ENCODE assay signal across 19 cellular contexts in genomic region chr6:169421890-169422289, GRCh38.
DNase-seq lines count a peak whose midpoint lies in the region; ATAC-seq and TF ChIP-seq lines count a peak whose summit lies in the region.
"Had no signal": no experiment of that assay in that cellular context is flagged by ENCODE, and none has a peak within 500 bp of the region (broad histone marks: within the 10 kb centered on the region; RNA-seq: fewer than 3 reads in every experiment).

No MANE protein-coding gene starts in this region.

- H3K14ac ChIP-seq in neuronal stem cell (ENCODE audit: low read length), result peak overlapping the region; percentile 87

- H3K27me3 Mint-ChIP-seq in nephron (ENCODE audit: low read depth) (peaks cover 14% of the 10 kb centered on the region), neural crest cell (ENCODE audit: low read depth) (no peaks in the 10 kb centered on the region)
- H3K27me3 Mint-ChIP-seq in naive thymus-derived CD4-positive, alpha-beta T cell, result peaks cover 2 to 17% (median 11%) of the 10 kb centered on the region in 5 donors

- no peak overlapping the region for H3K4me3 Mint-ChIP-seq in nephron
- no peak overlapping the region for H3K4me3 Mint-ChIP-seq in neural crest cell
- no peak overlapping the region for H3K4me3 Mint-ChIP-seq in naive thymus-derived CD4-positive, alpha-beta T cell
- H3K4me3 Mint-ChIP-seq: CD14-positive monocyte; CD4-positive, alpha-beta T cell; CD8-positive, alpha-beta T cell had no signal

- H3K4me2 ChIP-seq in neuronal stem cell (ENCODE audit: insufficient read depth, low read length, poor library complexity, severe bottlenecking), result no peak overlapping the region
- H3K4me2 ChIP-seq: BLaER1 had no signal

- no peak overlapping the region for H2BK5ac ChIP-seq in neuronal stem cell (ENCODE audit: low read length)

- H3K27ac Mint-ChIP-seq in nephron, result peak overlapping the region in 2 of 3 experiments; percentile 49 to 57
- peak overlapping the region; percentile 58 for H3K27ac Mint-ChIP-seq in neural crest cell (ENCODE audit: unreplicated experiment)
- no peak overlapping the region for H3K27ac Mint-ChIP-seq in naive thymus-derived CD4-positive, alpha-beta T cell
- H3K27ac Mint-ChIP-seq: CD4-positive, alpha-beta T cell; CD8-positive, alpha-beta T cell had no signal

- ATAC-seq in HG02610 (IDR thresholded peaks at IDR 0.05; ENCODE audit: unreplicated experiment), result no peak
- ATAC-seq in naive thymus-derived CD4-positive, alpha-beta T cell, result no peak
- ATAC-seq: CD8-positive, alpha-beta T cell had no signal

- H3K36me3 Mint-ChIP-seq in nephron (ENCODE audit: low read depth) (peaks cover 8% of the 10 kb centered on the region), neural crest cell (ENCODE audit: low read depth) (peaks cover 12% of the 10 kb centered on the region)
- no peaks in the 10 kb centered on the region for H3K36me3 Mint-ChIP-seq in naive thymus-derived CD4-positive, alpha-beta T cell
- H3K36me3 Mint-ChIP-seq: CD14-positive monocyte; CD8-positive, alpha-beta T cell had no signal

- POLR2A ChIA-PET in naive thymus-derived CD4-positive, alpha-beta T cell (lab: Charles Lee), result no interaction called here

- H3K9me3 Mint-ChIP-seq in nephron (peaks cover 18% of the 10 kb centered on the region), neural crest cell (peaks cover 9% of the 10 kb centered on the region)
- H3K9me3 Mint-ChIP-seq in naive thymus-derived CD4-positive, alpha-beta T cell, result peaks cover 0 to 5% (median 0%) of the 10 kb centered on the region in 11 donors
- H3K9me3 Mint-ChIP-seq: CD4-positive, alpha-beta T cell; CD8-positive, alpha-beta T cell had no signal

- intact Hi-C loops in naive thymus-derived CD4-positive, alpha-beta T cell (cut with micrococcal nuclease), result no loop called here

- TF ChIP-seq CTCF in nephron (IDR thresholded peaks at IDR 0.05; ENCODE audit: unreplicated experiment in 3 of 3) (no peak), neural crest cell (conservative IDR thresholded peaks at IDR 0.05) (no peak)

- H2AFZ ChIP-seq in neuronal stem cell (ENCODE audit: low read length), result no peak overlapping the region

- no peak overlapping the region for H2BK12ac ChIP-seq in neuronal stem cell (ENCODE audit: low read length)

- no CpG with 5 or more reads among the region's 7 CpGs for WGBS in neuronal stem cell (ENCODE audit: extremely low coverage in 2 of 2, insufficient read length in 2 of 2, insufficient replicate concordance in 1 of 2), 2 donors

- no peak overlapping the region for H2BK15ac ChIP-seq in neuronal stem cell (ENCODE audit: low read length)

- H3K4ac ChIP-seq in neuronal stem cell (ENCODE audit: low read length), result no peak overlapping the region

- H3K9me3 ChIP-seq in neuronal stem cell (replicated peaks in 1 of 2; ENCODE audit: control insufficient read depth in 2 of 2, insufficient read depth in 1 of 2, low read depth in 1 of 2, low read length in 2 of 2), result peaks cover 5 to 13% of the 10 kb centered on the region in 2 donors
- H3K9me3 ChIP-seq in naive thymus-derived CD4-positive, alpha-beta T cell (ENCODE audit: control insufficient read depth in 2 of 3, low read length in 3 of 3), result no peaks in the 10 kb centered on the region
- H3K9me3 ChIP-seq: BE2C, Caco-2 had no signal

- DNase-seq in neural crest cell (ENCODE audit: low read depth, low spot score) (no peak), neuronal stem cell (ENCODE audit: low spot score) (no peak), mucosa of gallbladder (ENCODE audit: low spot score) (no peak), CD1c-positive myeloid dendritic cell (ENCODE audit: extremely low spot score) (no peak)
- no peak for DNase-seq in naive thymus-derived CD4-positive, alpha-beta T cell
- DNase-seq: 8988T; ACHN; BE2C; C1 segment of cervical spinal cord; Caco-2; Calu3; CD4-positive, alpha-beta T cell; CD8-positive, alpha-beta T cell; DMS79 treated with DMSO at 0.1 percent for 48 hours; GF-D8 had no signal

- no peak overlapping the region for H3K4me3 ChIP-seq in neuronal stem cell (ENCODE audit: low read length in 2 of 2)
- no peak overlapping the region for H3K4me3 ChIP-seq in naive thymus-derived CD4-positive, alpha-beta T cell (ENCODE audit: low read length)
- H3K4me3 ChIP-seq: BLaER1 had no signal

- H3K4me1 ChIP-seq in neuronal stem cell (ENCODE audit: control insufficient read depth in 2 of 2, insufficient read depth in 1 of 2, low read depth in 1 of 2, low read length in 2 of 2), result peaks cover 4 to 8% of the 10 kb centered on the region in 2 donors
- no peaks in the 10 kb centered on the region for H3K4me1 ChIP-seq in naive thymus-derived CD4-positive, alpha-beta T cell (ENCODE audit: control insufficient read depth in 2 of 2, insufficient read depth in 2 of 2, low read length in 2 of 2)
- H3K4me1 ChIP-seq: BE2C, BLaER1, Caco-2 had no signal

- CTCF ChIA-PET in naive thymus-derived CD4-positive, alpha-beta T cell (lab: Charles Lee), result no interaction called here

- H3K18ac ChIP-seq in neuronal stem cell (ENCODE audit: low read length), result peak overlapping the region; percentile 35

- H3K27ac ChIP-seq in neuronal stem cell (replicated peaks; ENCODE audit: low read length), result no peak overlapping the region
- H3K27ac ChIP-seq in naive thymus-derived CD4-positive, alpha-beta T cell (ENCODE audit: low read depth, low read length), result no peak overlapping the region
- H3K27ac ChIP-seq: BLaER1 had no signal

- H3K9ac ChIP-seq in neuronal stem cell (ENCODE audit: low read depth, low read length, poor library complexity), result no peak overlapping the region
- H3K9ac ChIP-seq: BLaER1 had no signal

- no peaks in the 10 kb centered on the region for H3K79me1 ChIP-seq in neuronal stem cell (ENCODE audit: low read depth, low read length)

- peak overlapping the region; percentile 86 for H2AK5ac ChIP-seq in neuronal stem cell (ENCODE audit: low read depth, low read length)

- H4K8ac ChIP-seq in neuronal stem cell (ENCODE audit: low read depth, low read length), result no peak overlapping the region

- peaks cover 21% of the 10 kb centered on the region for H3K4me1 Mint-ChIP-seq in nephron
- H3K4me1 Mint-ChIP-seq in neural crest cell, result peaks cover 26% of the 10 kb centered on the region
- no peaks in the 10 kb centered on the region for H3K4me1 Mint-ChIP-seq in naive thymus-derived CD4-positive, alpha-beta T cell
- H3K4me1 Mint-ChIP-seq: CD14-positive monocyte had no signal

- no peak overlapping the region for H2BK120ac ChIP-seq in neuronal stem cell (ENCODE audit: low read depth, low read length)

- no peak overlapping the region for H3K23ac ChIP-seq in neuronal stem cell (ENCODE audit: low read depth, low read length, poor library complexity)

- no peak overlapping the region for H4K91ac ChIP-seq in neuronal stem cell (ENCODE audit: low read depth, low read length, poor library complexity)

- no peaks in the 10 kb centered on the region for H3K36me3 ChIP-seq in neuronal stem cell (replicated peaks in 1 of 2; ENCODE audit: control insufficient read depth in 2 of 2, insufficient read depth in 2 of 2, low read length in 2 of 2)
- H3K36me3 ChIP-seq in naive thymus-derived CD4-positive, alpha-beta T cell (ENCODE audit: control insufficient read depth in 2 of 3, insufficient read depth in 3 of 3, low read length in 3 of 3), result no peaks in the 10 kb centered on the region
- H3K36me3 ChIP-seq: BE2C, BLaER1 had no signal

- H3K27me3 ChIP-seq in neuronal stem cell (ENCODE audit: control insufficient read depth in 3 of 3, insufficient read depth in 3 of 3, low read depth in 1 of 3, low read length in 3 of 3), result no peaks in the 10 kb centered on the region
- H3K27me3 ChIP-seq in naive thymus-derived CD4-positive, alpha-beta T cell (ENCODE audit: control insufficient read depth in 2 of 2, insufficient read depth in 2 of 2, low read length in 2 of 2), result no peaks in the 10 kb centered on the region
- H3K27me3 ChIP-seq: BE2C, BLaER1 had no signal

Comparison
In these comparisons a context has a peak if more than half of its experiments do, and no peak if none do; other contexts are left out.
1. H3K27ac Mint-ChIP-seq: peak in nephron (2 of 3) and neural crest cell (single experiment); none in naive thymus-derived CD4-positive, alpha-beta T cell (0 of 9).